In genomic region chr6:21665101-21665435, GRCh38 we compare ENCODE assay signal across 9 cellular contexts.
DNase-seq lines count a peak whose midpoint lies in the region; ATAC-seq, FAIRE-seq and TF ChIP-seq lines count a peak whose summit lies in the region.
"Had no signal": no experiment of that assay in that cellular context is flagged by ENCODE, and none has a peak within 500 bp of the region (broad histone marks: within the 10 kb centered on the region; RNA-seq: fewer than 3 reads in every experiment).

No MANE protein-coding gene starts in this region.

- H3K79me2 ChIP-seq in H1 (ENCODE audit: control insufficient read depth in 1 of 2, insufficient read depth in 2 of 2, low read length in 2 of 2): peaks cover 8 to 37% of the 10 kb centered on the region in 2 experiments; a peak in 3 of 4 replicates

- H3K4me1 Mint-ChIP-seq in activated T-cell treated with anti-CD3 and anti-CD28 coated beads, Interleukin-2, amount 50 U/mL, for 72 hours (ENCODE audit: low read depth): peaks cover 24% of the 10 kb centered on the region
- peaks cover 20% of the 10 kb centered on the region for H3K4me1 Mint-ChIP-seq in activated naive CD4-positive, alpha-beta T cell treated with anti-CD3 and anti-CD28 coated beads, Interleukin-2, amount 10 ng/mL, durations not matched to agents 7 days and 5 days

- H3K4ac ChIP-seq in H1 (replicated peaks; ENCODE audit: insufficient read length, low read depth, low read length): peak overlapping the region; percentile 100

- H4K8ac ChIP-seq in H1 (ENCODE audit: extremely low read depth, insufficient read depth, low read length): peak overlapping the region; percentile 99

- peak overlapping the region in 3 of 4 experiments; percentile 72 to 92 (median 91); a peak in 6 of 7 replicates for H3K9ac ChIP-seq in H1 (replicated peaks in 1 of 4; ENCODE audit: extremely low read depth in 1 of 4, low read depth in 3 of 4, low read length in 3 of 4)
- no peak overlapping the region for H3K9ac ChIP-seq in mucosa of rectum (ENCODE audit: low read depth in 1 of 2, low read length in 2 of 2)

- no peak for FAIRE-seq in H1 (lab: Jason Lieb, UNC)

- H2AK5ac ChIP-seq in H1 (ENCODE audit: low read depth, low read length): peak overlapping the region; percentile 67

- H2BK15ac ChIP-seq in H1 (ENCODE audit: low read length): peak overlapping the region; percentile 88; the same call in 1 of the 2 replicates

- H3K9me3 Mint-ChIP-seq in activated T-cell treated with anti-CD3 and anti-CD28 coated beads, Interleukin-2, amount 50 U/mL, for 72 hours: no peaks in the 10 kb centered on the region
- H3K9me3 Mint-ChIP-seq in activated naive CD4-positive, alpha-beta T cell treated with anti-CD3 and anti-CD28 coated beads, Interleukin-2, amount 10 ng/mL, durations not matched to agents 7 days and 5 days: no peaks in the 10 kb centered on the region

- H3K4me3 Mint-ChIP-seq in activated T-cell treated with anti-CD3 and anti-CD28 coated beads, Interleukin-2, amount 50 U/mL, for 72 hours: peak overlapping the region; percentile 70 to 81
- H3K4me3 Mint-ChIP-seq in activated naive CD4-positive, alpha-beta T cell treated with anti-CD3 and anti-CD28 coated beads, Interleukin-2, amount 10 ng/mL, durations not matched to agents 7 days and 5 days: no peak overlapping the region

- no peaks in the 10 kb centered on the region; the same call in 1 of the 2 replicates for H3K79me1 ChIP-seq in H1 (ENCODE audit: low read depth, low read length)

- peaks cover 31% of the 10 kb centered on the region for H3K23me2 ChIP-seq in H1 (ENCODE audit: low read depth, low read length)

- peak overlapping the region; percentile 99 for H3K18ac ChIP-seq in H1 (ENCODE audit: extremely low read depth, low read length)

- H2BK5ac ChIP-seq in H1 (ENCODE audit: low read depth, low read length): peak overlapping the region; percentile 99

- H3K36me3 Mint-ChIP-seq in activated T-cell treated with anti-CD3 and anti-CD28 coated beads, Interleukin-2, amount 50 U/mL, for 72 hours (ENCODE audit: insufficient read depth in 2 of 2): peaks cover 2% of the 10 kb centered on the region in 2 donors
- no peaks in the 10 kb centered on the region for H3K36me3 Mint-ChIP-seq in activated naive CD4-positive, alpha-beta T cell treated with anti-CD3 and anti-CD28 coated beads, Interleukin-2, amount 10 ng/mL, durations not matched to agents 7 days and 5 days

- TF ChIP-seq POLR2A in H1 (IDR thresholded peaks at IDR 0.05; ENCODE audit: control extremely low read depth in 1 of 2, low read depth in 2 of 2, low read length in 2 of 2): no peak

- no peak for ATAC-seq in activated T-cell treated with anti-CD3 and anti-CD28 coated beads, Interleukin-2, amount 50 U/mL, for 72 hours (replicated peaks in 1 of 2)

- H3K4me3 ChIP-seq in H1 (ENCODE audit: extremely low read depth in 1 of 4, insufficient read depth in 2 of 4, low read depth in 3 of 4, low read length in 4 of 4): peak overlapping the region; percentile 49 to 95 (median 88)
- H3K4me3 ChIP-seq in mucosa of rectum (ENCODE audit: low read length in 2 of 2): peak overlapping the region; percentile 57 to 60
- peak overlapping the region; percentile 41 for H3K4me3 ChIP-seq in urinary bladder (ENCODE audit: low read depth, low read length)

- H3K27ac Mint-ChIP-seq in activated T-cell treated with anti-CD3 and anti-CD28 coated beads, Interleukin-2, amount 50 U/mL, for 72 hours: no peak overlapping the region
- H3K27ac Mint-ChIP-seq in activated naive CD4-positive, alpha-beta T cell treated with anti-CD3 and anti-CD28 coated beads, Interleukin-2, amount 10 ng/mL, durations not matched to agents 7 days and 5 days: no peak overlapping the region

- H3K4me1 ChIP-seq in H1 (replicated peaks in 1 of 4; ENCODE audit: control insufficient read depth in 3 of 4, insufficient read depth in 4 of 4, low read length in 3 of 4): peaks cover 0 to 6% (median 3%) of the 10 kb centered on the region in 4 experiments; a peak in 5 of 7 replicates
- H3K4me1 ChIP-seq in mucosa of rectum (ENCODE audit: control insufficient read depth in 2 of 2, insufficient read depth in 2 of 2, low read length in 2 of 2): peaks cover 11 to 15% of the 10 kb centered on the region in 2 donors
- no peaks in the 10 kb centered on the region for H3K4me1 ChIP-seq in urinary bladder (ENCODE audit: insufficient read depth)

- TF ChIP-seq RAD21 in H1 (IDR thresholded peaks at IDR 0.05 in 1 of 2, conservative IDR thresholded peaks at IDR 0.05 in 1 of 2; ENCODE audit: low read depth in 2 of 2, low read length in 2 of 2): no peak

- H3K56ac ChIP-seq in H1 (replicated peaks; ENCODE audit: insufficient read length, low read depth, low read length): peak overlapping the region; percentile 80

- H4K20me1 ChIP-seq in H1 (replicated peaks in 1 of 2; ENCODE audit: control insufficient read depth in 1 of 2, insufficient read depth in 2 of 2, low read length in 2 of 2): peaks cover 3% of the 10 kb centered on the region in 2 experiments

- peak overlapping the region; percentile 87 for H3K27ac ChIP-seq in H1 (ENCODE audit: low read depth, low read length)
- H3K27ac ChIP-seq in mucosa of rectum (ENCODE audit: low read depth in 2 of 2, low read length in 2 of 2): no peak overlapping the region
- no peak overlapping the region for H3K27ac ChIP-seq in urinary bladder (ENCODE audit: low read depth)

- TF ChIP-seq EP300 in H1 (IDR thresholded peaks at IDR 0.05; ENCODE audit: borderline replicate concordance in 1 of 2, low read depth in 2 of 2, low read length in 2 of 2): no peak

- H3K36me3 ChIP-seq in H1 (ENCODE audit: control insufficient read depth in 2 of 4, insufficient read depth in 4 of 4, low read length in 3 of 4): peaks cover 0 to 8% (median 0%) of the 10 kb centered on the region in 4 experiments; a peak in 2 of 8 replicates
- H3K36me3 ChIP-seq in mucosa of rectum (ENCODE audit: control insufficient read depth in 2 of 2, insufficient read depth in 2 of 2, low read length in 2 of 2): no peaks in the 10 kb centered on the region
- no peaks in the 10 kb centered on the region for H3K36me3 ChIP-seq in urinary bladder (ENCODE audit: insufficient read depth)

- POLR2A ChIA-PET in H1 (lab: Charles Lee; ENCODE audit: partially characterized antibody): interaction anchor here (0.6 to 8.6 kb wide), 21 partner anchors 8 to 171 kb away, joined by 3 to 161 read pairs (median 4); partner anchors contain the start of gene SOX4

- peak overlapping the region; percentile 99 for H2BK120ac ChIP-seq in H1 (replicated peaks; ENCODE audit: low read depth, low read length)

- no peak overlapping the region for H2AFZ ChIP-seq in H1 (ENCODE audit: low read length)

- H3K23ac ChIP-seq in H1 (ENCODE audit: insufficient read length): peak overlapping the region; percentile 86

- H3K9me3 ChIP-seq in H1 (ENCODE audit: insufficient read depth in 2 of 2, low read depth in 1 of 2, low read length in 1 of 2): no peaks in the 10 kb centered on the region
- H3K9me3 ChIP-seq in mucosa of rectum (ENCODE audit: control insufficient read depth in 2 of 2, low read length in 2 of 2): no peaks in the 10 kb centered on the region

- peak overlapping the region; percentile 91 for H4K5ac ChIP-seq in H1 (ENCODE audit: insufficient read length, low read depth, low read length)

- CTCF ChIA-PET in H1 (lab: Charles Lee; ENCODE audit: partially characterized antibody): interaction anchor here (1.1 to 3.7 kb wide), 3 partner anchors 56 to 71 kb away, joined by 3 to 10 read pairs (median 5); partner anchors contain the start of gene SOX4
- CTCF ChIA-PET in activated naive CD4-positive, alpha-beta T cell treated with anti-CD3 and anti-CD28 coated beads, Interleukin-2, amount 10 ng/mL, durations not matched to agents 7 days and 5 days (lab: Charles Lee): no interaction called here

- H4K91ac ChIP-seq in H1 (replicated peaks; ENCODE audit: insufficient read length, low read length): peak overlapping the region; percentile 100

- no peak for DNase-seq in activated T-cell treated with anti-CD3 and anti-CD28 coated beads, Interleukin-2, amount 50 U/mL, for 72 hours
- DNase-seq in activated T-cell treated with anti-CD3 and anti-CD28 coated beads for 4 hours: no peak
- DNase-seq in H1 (ENCODE audit: low read depth in 1 of 2, low spot score in 2 of 2): no peak
- DNase-seq in activated naive CD4-positive, alpha-beta T cell treated with anti-CD3 and anti-CD28 coated beads, Interleukin-2, amount 10 ng/mL, durations not matched to agents 7 days and 5 days: no peak
- no peak for DNase-seq in COLO668 (lab: John Stamatoyannopoulos, UW; ENCODE audit: unreplicated experiment)
- no peak for DNase-seq in activated CD4-positive, alpha-beta T cell treated with anti-CD3 and anti-CD28 coated beads, Interleukin-2, amount 50 U/mL, for 1 hour
- DNase-seq: SHP77 had no signal

- H3K4me2 ChIP-seq in H1 (ENCODE audit: insufficient read depth in 1 of 2, low read depth in 2 of 2, low read length in 2 of 2): peak overlapping the region; percentile 90 to 97

- H3K27me3 ChIP-seq in H1 (replicated peaks in 1 of 4; ENCODE audit: control insufficient read depth in 3 of 4, extremely low read depth in 1 of 4, insufficient read depth in 3 of 4, low read length in 3 of 4): peaks cover 0 to 3% (median 0%) of the 10 kb centered on the region in 4 experiments; a peak in 1 of 7 replicates
- H3K27me3 ChIP-seq in mucosa of rectum (ENCODE audit: control insufficient read depth in 2 of 2, insufficient read depth in 2 of 2, low read length in 2 of 2): peaks cover 36 to 40% of the 10 kb centered on the region in 2 donors

- 0% methylated on average over 11 of the region's 11 CpGs; no CpG with 5 or more reads in 1 of the 2 experiments for WGBS in H1 (ENCODE audit: extremely low coverage in 1 of 2, insufficient coverage in 1 of 2, insufficient read length in 1 of 2, insufficient replicate concordance in 2 of 2, low coverage in 1 of 2, low lambda C conversion rate in 2 of 2, missing lambda C conversion rate in 1 of 2), 2 experiments
- 10% methylated on average over 11 of the region's 11 CpGs for WGBS in urinary bladder

- H3K27me3 Mint-ChIP-seq in activated T-cell treated with anti-CD3 and anti-CD28 coated beads, Interleukin-2, amount 50 U/mL, for 72 hours (ENCODE audit: low read depth): peaks cover 74% of the 10 kb centered on the region
- peaks cover 64% of the 10 kb centered on the region for H3K27me3 Mint-ChIP-seq in activated naive CD4-positive, alpha-beta T cell treated with anti-CD3 and anti-CD28 coated beads, Interleukin-2, amount 10 ng/mL, durations not matched to agents 7 days and 5 days

- peak overlapping the region; percentile 99 for H2BK12ac ChIP-seq in H1 (ENCODE audit: low read depth, low read length)

- H3K14ac ChIP-seq in H1 (ENCODE audit: insufficient read length): no peak overlapping the region

- peak overlapping the region; percentile 89; the same call in 1 of the 2 replicates for H2BK20ac ChIP-seq in H1 (ENCODE audit: low read length)

- TF ChIP-seq CTCF in H1 (IDR thresholded peaks at IDR 0.05; ENCODE audit: control extremely low read depth in 1 of 3, insufficient read depth in 1 of 3, low read depth in 1 of 3, low read length in 3 of 3): no peak

TF ChIP-seq in H1, 55 proteins besides CTCF, POLR2A, EP300 and RAD21 (continues in another document):
- TF ChIP-seq TAF7 (optimal IDR thresholded peaks at IDR 0.05; ENCODE audit: borderline replicate concordance, low read depth, low read length): no peak
- TF ChIP-seq KDM4A (IDR thresholded peaks at IDR 0.05; ENCODE audit: low read depth, low read length, severe bottlenecking): no peak
- TF ChIP-seq FOSL1 (IDR thresholded peaks at IDR 0.05; ENCODE audit: insufficient read depth, low read depth, low read length): no peak
- no peak for TF ChIP-seq SP1 (IDR thresholded peaks at IDR 0.05; ENCODE audit: low read depth, low read length)

Comparison
In these comparisons a context has a peak if more than half of its experiments do, and no peak if none do; other contexts are left out.
1. H3K9ac ChIP-seq: peak in H1 (3 of 4); none in mucosa of rectum (0 of 2).
2. Peak in every context shown above with its lines, with median percentiles within 50 percentile points of each other: H3K4me3 ChIP-seq.